In the genomic region with DNA sequence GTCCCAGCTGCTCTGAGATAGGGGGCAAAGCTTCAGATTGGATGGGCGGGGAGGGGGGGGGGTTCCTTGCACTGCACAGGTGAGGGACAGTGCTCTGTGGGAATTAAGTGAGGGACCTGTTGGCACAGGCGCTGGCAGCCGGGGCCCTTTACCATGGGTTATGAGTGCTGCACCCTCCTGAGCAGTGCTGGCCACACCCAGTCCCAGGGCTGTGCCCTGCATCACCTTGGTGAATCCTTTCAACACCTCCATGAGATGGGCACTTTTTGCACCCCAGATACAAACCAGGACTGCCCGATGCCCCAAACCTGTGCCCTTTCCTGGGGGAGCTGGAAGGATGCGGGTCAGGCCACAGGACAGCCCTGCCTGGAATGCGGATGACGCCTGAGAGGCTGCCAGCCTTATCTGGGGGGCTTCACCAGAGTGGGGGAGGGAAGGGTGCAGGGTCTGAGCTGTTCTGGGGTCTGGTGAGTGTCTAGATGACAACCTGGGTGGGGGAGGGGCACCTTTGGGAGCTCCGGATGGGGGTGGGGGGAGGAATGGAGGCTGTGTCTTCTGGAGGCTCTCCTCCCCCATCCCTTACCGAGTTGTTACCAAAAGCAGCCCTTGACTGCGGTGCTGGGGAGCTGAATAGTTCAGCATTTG, we compare ENCODE assay signal across 19 cellular contexts. TPM values are rescaled to one million over a fixed set of nuclear protein-coding genes. Genes with fewer than 3 reads are reported as not detected.
DNase-seq lines count a peak whose midpoint lies in the region; FAIRE-seq and TF ChIP-seq lines count a peak whose summit lies in the region.
"Had no signal": no experiment of that assay in that cellular context is flagged by ENCODE, and none has a peak within 500 bp of the region (broad histone marks: within the 10 kb centered on the region; RNA-seq: fewer than 3 reads in every experiment).

No MANE protein-coding gene starts in this region.

- H3F3A ChIP-seq in smooth muscle cell (ENCODE audit: low read depth), result peaks cover 20% of the 10 kb centered on the region

- no peak overlapping the region for H2AFZ ChIP-seq in H9 (ENCODE audit: low read length)
- H2AFZ ChIP-seq in smooth muscle cell (ENCODE audit: low read depth), result no peak overlapping the region

- H3K14ac ChIP-seq in H9 (ENCODE audit: insufficient read depth, low read length), result peak overlapping the region; percentile 39; the same call in 1 of the 2 replicates

- no peaks in the 10 kb centered on the region; a peak in 1 of 5 replicates for H3K9me3 Mint-ChIP-seq in H9
- no peaks in the 10 kb centered on the region for H3K9me3 Mint-ChIP-seq in CD8-positive, alpha-beta memory T cell
- H3K9me3 Mint-ChIP-seq: activated CD4-positive, alpha-beta T cell treated with anti-CD3 and anti-CD28 coated beads, Interleukin-2, amount 10 ng/mL, durations not matched to agents 7 days and 5 days; activated T-helper 2 cell treated with anti-CD3 and anti-CD28 coated beads, Interferon-gamma antibody, Interleukin-2, Interleukin-4, amounts not matched to agents 10 μg/mL and 5 μg/mL and 100 μg/mL, durations not matched to agents 14 hours and 24 hours and 36 hours; stimulated activated effector memory CD8-positive, alpha-beta T cell treated with anti-CD3 and anti-CD28 coated beads, Interleukin-12 subunit alpha, Interleukin-12 subunit beta, amount 100 ng/mL, for 72 hours; T-cell had no signal

- no peak overlapping the region for H3K23ac ChIP-seq in H9 (ENCODE audit: insufficient read length, low read depth, low read length)

- peaks cover 15% of the 10 kb centered on the region for H3K27me3 Mint-ChIP-seq in H9 (ENCODE audit: low read depth)
- peaks cover 1 to 9% of the 10 kb centered on the region in 2 donors for H3K27me3 Mint-ChIP-seq in CD8-positive, alpha-beta memory T cell

- H3K27me3 ChIP-seq in H9 (ENCODE audit: insufficient read depth, low read length) (no peaks in the 10 kb centered on the region; the same call in 1 of the 2 replicates), WERI-Rb-1 (ENCODE audit: insufficient read depth, low read depth, severe bottlenecking) (no peaks in the 10 kb centered on the region), smooth muscle cell (ENCODE audit: low read depth) (no peaks in the 10 kb centered on the region), small intestine (ENCODE audit: control insufficient read depth in 2 of 2, insufficient read depth in 2 of 2, low read length in 2 of 2) (no peaks in the 10 kb centered on the region)
- no peaks in the 10 kb centered on the region for H3K27me3 ChIP-seq in CD8-positive, alpha-beta memory T cell (ENCODE audit: insufficient read depth, low read length, poor library complexity, severe bottlenecking)
- H3K27me3 ChIP-seq: ovary, thyroid gland had no signal

- H3K4me3 ChIP-seq in WERI-Rb-1 (ENCODE audit: low read depth, low read length) (no peak overlapping the region), smooth muscle cell (no peak overlapping the region), small intestine (ENCODE audit: low read depth in 1 of 2, low read length in 2 of 2) (no peak overlapping the region)
- H3K4me3 ChIP-seq in CD8-positive, alpha-beta memory T cell (ENCODE audit: low read length), result no peak overlapping the region
- H3K4me3 ChIP-seq: heart left ventricle, ovary, thyroid gland had no signal

- H3K4me3 Mint-ChIP-seq in H9, result peak overlapping the region in 1 of 2 experiments; percentile 53; a peak in 3 of 5 replicates
- H3K4me3 Mint-ChIP-seq in CD8-positive, alpha-beta memory T cell, result no peak overlapping the region
- H3K4me3 Mint-ChIP-seq: activated CD4-positive, alpha-beta T cell treated with anti-CD3 and anti-CD28 coated beads, Interleukin-2, amount 10 ng/mL, durations not matched to agents 7 days and 5 days; stimulated activated effector memory CD8-positive, alpha-beta T cell treated with anti-CD3 and anti-CD28 coated beads, Interleukin-12 subunit alpha, Interleukin-12 subunit beta, amount 100 ng/mL, for 72 hours; T-cell had no signal

- DNase-seq in H9 (no peak), WERI-Rb-1 (no peak), left kidney (ENCODE audit: low read depth, low spot score) (peak; percentile 33), smooth muscle cell (lab: John Stamatoyannopoulos, UW; ENCODE audit: unreplicated experiment) (no peak), small intestine (no peak), UCSD-AML1 (lab: John Stamatoyannopoulos, UW; ENCODE audit: unreplicated experiment) (no peak), KG1 (lab: John Stamatoyannopoulos, UW) (no peak)
- DNase-seq in CD8-positive, alpha-beta memory T cell, result no peak
- DNase-seq: activated CD4-positive, alpha-beta T cell treated with anti-CD3 and anti-CD28 coated beads, Interleukin-2, amount 10 ng/mL, durations not matched to agents 7 days and 5 days; activated CD8-positive, alpha-beta memory T cell treated with anti-CD3 and anti-CD28 coated beads, Interleukin-2, amount 50 U/mL, for 4 hours; cortex of kidney; heart left ventricle; ovary; T-cell; thyroid gland had no signal

- no peak overlapping the region for H2BK120ac ChIP-seq in H9 (ENCODE audit: low read depth, low read length, poor library complexity, severe bottlenecking)

- no peak for FAIRE-seq in small intestine (lab: Jason Lieb, UNC)
- FAIRE-seq: H54 had no signal

- TF ChIP-seq CTCF in H9 (conservative IDR thresholded peaks at IDR 0.05) (no peak), WERI-Rb-1 (IDR thresholded peaks at IDR 0.05; ENCODE audit: low read depth, low read length) (no peak), smooth muscle cell (IDR thresholded peaks at IDR 0.05; ENCODE audit: borderline replicate concordance, insufficient read depth, poor library complexity, severe bottlenecking) (no peak)

- no peak overlapping the region for H2AK5ac ChIP-seq in H9 (ENCODE audit: insufficient read length, low read length)

- peaks cover 16% of the 10 kb centered on the region; the same call in 1 of the 2 replicates for H3K4me1 ChIP-seq in H9 (ENCODE audit: insufficient read depth, low read length)
- peaks cover 61% of the 10 kb centered on the region for H3K4me1 ChIP-seq in smooth muscle cell (ENCODE audit: low read depth)
- peaks cover 12% of the 10 kb centered on the region for H3K4me1 ChIP-seq in CD8-positive, alpha-beta memory T cell (ENCODE audit: insufficient read depth, low read length)
- H3K4me1 ChIP-seq in small intestine (ENCODE audit: control insufficient read depth in 2 of 2, insufficient read depth in 1 of 2, low read depth in 1 of 2, low read length in 1 of 2), result peaks cover 0 to 7% of the 10 kb centered on the region in 2 donors
- H3K4me1 ChIP-seq: heart left ventricle had no signal

- H3K56ac ChIP-seq in H9 (ENCODE audit: insufficient read length, low read depth, low read length), result no peak overlapping the region

- H3K4me2 ChIP-seq in H9 (ENCODE audit: insufficient read depth, insufficient read length, low read length) (no peak overlapping the region), smooth muscle cell (peak overlapping the region; percentile 76)

- H4K5ac ChIP-seq in H9 (ENCODE audit: insufficient read length, low read depth, low read length), result no peak overlapping the region

- H2BK5ac ChIP-seq in H9 (ENCODE audit: insufficient read length, low read length), result no peak overlapping the region

- no peak overlapping the region for H2BK12ac ChIP-seq in H9 (ENCODE audit: insufficient read length, low read depth, low read length)

- H3K36me3 ChIP-seq in WERI-Rb-1 (peaks cover 20% of the 10 kb centered on the region), smooth muscle cell (ENCODE audit: low read depth) (no peaks in the 10 kb centered on the region), small intestine (ENCODE audit: control insufficient read depth in 2 of 2, insufficient read depth in 2 of 2, low read length in 2 of 2) (no peaks in the 10 kb centered on the region)
- H3K36me3 ChIP-seq in CD8-positive, alpha-beta memory T cell (ENCODE audit: insufficient read depth, low read length), result no peaks in the 10 kb centered on the region
- H3K36me3 ChIP-seq: heart left ventricle, ovary, thyroid gland had no signal

- CTCF ChIA-PET in CD8-positive, alpha-beta memory T cell (lab: Charles Lee), result interaction anchor here (2.3 kb wide), 1 partner anchor 11 kb away, joined by 12 read pairs; no protein-coding TSS in a partner anchor

- H3K4ac ChIP-seq in H9 (ENCODE audit: low read depth, low read length), result no peak overlapping the region

- POLR2A ChIA-PET in CD8-positive, alpha-beta memory T cell (lab: Charles Lee), result no interaction called here

- H4K20me1 ChIP-seq in H9 (ENCODE audit: control insufficient read depth, insufficient read depth, insufficient read length) (no peaks in the 10 kb centered on the region), smooth muscle cell (ENCODE audit: low read depth) (no peaks in the 10 kb centered on the region)

- H3T11ph ChIP-seq in H9 (ENCODE audit: low read length), result no peak overlapping the region

- H3K79me1 ChIP-seq in H9 (ENCODE audit: insufficient read depth, low read depth, low read length, poor library complexity, severe bottlenecking), result no peaks in the 10 kb centered on the region

- H3K9ac ChIP-seq in H9 (ENCODE audit: extremely low read depth, insufficient read length, low read length) (no peak overlapping the region), smooth muscle cell (ENCODE audit: low read depth) (no peak overlapping the region)

- peaks cover 59 to 82% of the 10 kb centered on the region in 2 experiments for H3K4me1 Mint-ChIP-seq in H9
- peaks cover 5 to 20% (median 12%) of the 10 kb centered on the region in 3 donors for H3K4me1 Mint-ChIP-seq in CD8-positive, alpha-beta memory T cell

- no peaks in the 10 kb centered on the region; a peak in 2 of 7 replicates for H3K36me3 Mint-ChIP-seq in H9 (ENCODE audit: insufficient read depth in 1 of 3, low read depth in 3 of 3)
- no peaks in the 10 kb centered on the region for H3K36me3 Mint-ChIP-seq in CD8-positive, alpha-beta memory T cell
- H3K36me3 Mint-ChIP-seq: stimulated activated effector memory CD8-positive, alpha-beta T cell treated with anti-CD3 and anti-CD28 coated beads, Interleukin-12 subunit alpha, Interleukin-12 subunit beta, amount 100 ng/mL, for 72 hours; T-cell had no signal

- no peak overlapping the region for H3K18ac ChIP-seq in H9 (ENCODE audit: insufficient read length, low read depth, low read length)

- peak overlapping the region in 1 of 3 experiments; percentile 42; a peak in 2 of 7 replicates for H3K27ac Mint-ChIP-seq in H9
- no peak overlapping the region for H3K27ac Mint-ChIP-seq in CD8-positive, alpha-beta memory T cell
- H3K27ac Mint-ChIP-seq: activated CD4-positive, alpha-beta T cell treated with anti-CD3 and anti-CD28 coated beads, Interleukin-2, amount 10 ng/mL, durations not matched to agents 7 days and 5 days; activated T-helper 2 cell treated with anti-CD3 and anti-CD28 coated beads, Interferon-gamma antibody, Interleukin-2, Interleukin-4, amounts not matched to agents 10 μg/mL and 5 μg/mL and 100 μg/mL, durations not matched to agents 14 hours and 24 hours and 36 hours; stimulated activated effector memory CD8-positive, alpha-beta T cell treated with anti-CD3 and anti-CD28 coated beads, Interleukin-12 subunit alpha, Interleukin-12 subunit beta, amount 100 ng/mL, for 72 hours; T-cell had no signal

- H2BK20ac ChIP-seq in H9 (ENCODE audit: low read depth, low read length, poor library complexity, severe bottlenecking), result no peak overlapping the region

- no peak overlapping the region for H4K91ac ChIP-seq in H9 (ENCODE audit: insufficient read length, low read depth, low read length)

- H3K9me3 ChIP-seq in H9 (ENCODE audit: control insufficient read depth, low read depth, low read length) (no peaks in the 10 kb centered on the region), WERI-Rb-1 (ENCODE audit: severe bottlenecking) (no peaks in the 10 kb centered on the region), smooth muscle cell (replicated peaks; ENCODE audit: low read depth) (no peaks in the 10 kb centered on the region), small intestine (ENCODE audit: control insufficient read depth, low read depth) (no peaks in the 10 kb centered on the region)
- no peaks in the 10 kb centered on the region for H3K9me3 ChIP-seq in CD8-positive, alpha-beta memory T cell (ENCODE audit: low read length)
- H3K9me3 ChIP-seq: heart left ventricle, ovary, thyroid gland had no signal

- peaks cover 4% of the 10 kb centered on the region for H3K23me2 ChIP-seq in H9 (ENCODE audit: insufficient read length, low read depth, low read length, poor library complexity, severe bottlenecking)

- H4K8ac ChIP-seq in H9 (replicated peaks; ENCODE audit: insufficient read length, low read depth, low read length), result no peak overlapping the region

- WGBS in H9 (ENCODE audit: extremely low coverage, insufficient read length, low lambda C conversion rate), result no CpG with 5 or more reads among the region's 10 CpGs
- 12% methylated on average over 8 of the region's 10 CpGs for WGBS in smooth muscle cell (ENCODE audit: low lambda C conversion rate)
- WGBS in small intestine, 3 donors, result 46 to 63% (median 55%) methylated on average over 10 of the region's 10 CpGs

- H3K27ac ChIP-seq in H9 (ENCODE audit: insufficient read length, low read depth, low read length) (no peak overlapping the region), WERI-Rb-1 (peak overlapping the region; percentile 85), smooth muscle cell (ENCODE audit: low read depth) (peak overlapping the region; percentile 75), small intestine (ENCODE audit: low read depth in 1 of 2, low read length in 1 of 2) (no peak overlapping the region)
- H3K27ac ChIP-seq in CD8-positive, alpha-beta memory T cell (ENCODE audit: low read depth, low read length), result no peak overlapping the region
- H3K27ac ChIP-seq: heart left ventricle, ovary, thyroid gland had no signal

- H3K79me2 ChIP-seq in H9 (ENCODE audit: insufficient read depth, low read length) (no peaks in the 10 kb centered on the region), smooth muscle cell (ENCODE audit: low read depth) (peaks cover 20% of the 10 kb centered on the region)

- H2BK15ac ChIP-seq in H9 (ENCODE audit: low read depth, low read length), result no peak overlapping the region

RNA-seq across cellular contexts. Expression of gene CRB2, which starts 5.2 kb away (rescaled TPM):
- total RNA-seq in H9 (2021) (2.9 and 3.6 TPM in 2 replicates), smooth muscle cell (3.1 and 3.8 TPM in 2 replicates)
- polyA plus RNA-seq in smooth muscle cell (0.87 and 1.7 TPM in 2 replicates), small intestine (under 1 TPM in 1 of 3 donors, not detected in 2; 0.06 TPM)
- not detected for total RNA-seq in CD8-positive, alpha-beta memory T cell
- 0.05 TPM for polyA plus RNA-seq in CD8-positive, alpha-beta memory T cell
- total RNA-seq: activated CD4-positive, alpha-beta T cell treated with anti-CD3 and anti-CD28 coated beads, Interleukin-2, amount 10 ng/mL, durations not matched to agents 7 days and 5 days; activated T-helper 2 cell treated with anti-CD3 and anti-CD28 coated beads, Interferon-gamma antibody, Interleukin-2, Interleukin-4, amounts not matched to agents 10 μg/mL and 5 μg/mL and 100 μg/mL, durations not matched to agents 14 hours and 24 hours and 36 hours had no signal
- polyA plus RNA-seq: heart left ventricle, liver had no signal

Comparison
In these comparisons a context has a peak if more than half of its experiments do, and no peak if none do; other contexts are left out.
1. H3K27ac ChIP-seq: peak in WERI-Rb-1 (single experiment) and smooth muscle cell (single experiment); none in H9 (single experiment), CD8-positive, alpha-beta memory T cell (single experiment) and small intestine (0 of 2).